Comparison of ENCODE assay signal across 24 cellular contexts in genomic region chr10:29524720-29525119, GRCh38.
"Had no signal": no experiment of that assay in that cellular context is flagged by ENCODE, and none has a peak within 500 bp of the region (broad histone marks: within the 10 kb centered on the region; RNA-seq: fewer than 3 reads in every experiment).

No MANE protein-coding gene starts in this region.

- H3K27me3 Mint-ChIP-seq: activated B cell treated with CpG ODN at 0.5 μM for 24 hours; activated CD4-positive, alpha-beta memory T cell treated with anti-CD3 and anti-CD28 coated beads, Interleukin-2, amount 10 ng/mL, durations not matched to agents 7 days and 5 days; activated CD8-positive, alpha-beta memory T cell treated with anti-CD3 and anti-CD28 coated beads, Interleukin-2, amount 10 ng/mL, durations not matched to agents 7 days and 5 days; activated naive CD8-positive, alpha-beta T cell treated with anti-CD3 and anti-CD28 coated beads, Interleukin-2, amount 50 U/mL, for 24 hours; stimulated activated naive CD8-positive, alpha-beta T cell treated with anti-CD3 and anti-CD28 coated beads, Interleukin-15, Interleukin-2, amounts not matched to agents 100 ng/mL and 50 ng/mL, for 24 hours had no signal

- H3K4me3 ChIP-seq: dorsolateral prefrontal cortex, lung, neural progenitor cell, tibial artery had no signal

- H3K9me3 ChIP-seq: tibial artery had no signal

- H3K9ac ChIP-seq: neural progenitor cell had no signal

- H3K4me1 Mint-ChIP-seq: activated B cell treated with CpG ODN at 0.5 μM for 24 hours; activated naive CD8-positive, alpha-beta T cell treated with anti-CD3 and anti-CD28 coated beads, Interleukin-2, amount 50 U/mL, for 24 hours had no signal

- ATAC-seq: activated CD8-positive, alpha-beta memory T cell treated with anti-CD3 and anti-CD28 coated beads, Interleukin-2, amount 10 ng/mL, durations not matched to agents 7 days and 5 days; activated naive CD8-positive, alpha-beta T cell treated with anti-CD3 and anti-CD28 coated beads, Interleukin-2, amount 50 U/mL, for 24 hours; left lobe of liver had no signal

- H3K27me3 ChIP-seq: brain microvascular endothelial cell, neural progenitor cell, tibial artery had no signal

- H3K27ac Mint-ChIP-seq: activated B cell treated with CpG ODN at 0.5 μM for 24 hours; activated CD4-positive, alpha-beta memory T cell treated with anti-CD3 and anti-CD28 coated beads, Interleukin-2, amount 10 ng/mL, durations not matched to agents 7 days and 5 days; activated CD8-positive, alpha-beta memory T cell treated with anti-CD3 and anti-CD28 coated beads, Interleukin-2, amount 10 ng/mL, durations not matched to agents 7 days and 5 days; activated naive CD8-positive, alpha-beta T cell treated with anti-CD3 and anti-CD28 coated beads, Interleukin-2, amount 50 U/mL, for 24 hours; neural progenitor cell; stimulated activated naive CD8-positive, alpha-beta T cell treated with anti-CD3 and anti-CD28 coated beads, Interleukin-15, Interleukin-2, amounts not matched to agents 100 ng/mL and 50 ng/mL, for 24 hours; T-helper 1 cell treated with Interleukin-12 subunit alpha and Interleukin-12 subunit beta and Interleukin-4 antibody, amounts not matched to agents 30 μg/mL and 1 μg/mL, for 36 hours had no signal

- H3K36me3 ChIP-seq: neural progenitor cell had no signal

- H3K36me3 Mint-ChIP-seq: activated CD8-positive, alpha-beta memory T cell treated with anti-CD3 and anti-CD28 coated beads, Interleukin-2, amount 10 ng/mL, durations not matched to agents 7 days and 5 days had no signal

- H3K27ac ChIP-seq: brain microvascular endothelial cell, dorsolateral prefrontal cortex, epithelial cell of prostate, neural progenitor cell, tibial artery had no signal

- H3K4me3 Mint-ChIP-seq: activated B cell treated with CpG ODN at 0.5 μM for 24 hours; activated CD4-positive, alpha-beta memory T cell treated with anti-CD3 and anti-CD28 coated beads, Interleukin-2, amount 10 ng/mL, durations not matched to agents 7 days and 5 days; activated CD8-positive, alpha-beta memory T cell treated with anti-CD3 and anti-CD28 coated beads, Interleukin-2, amount 10 ng/mL, durations not matched to agents 7 days and 5 days; activated naive CD8-positive, alpha-beta T cell treated with anti-CD3 and anti-CD28 coated beads, Interleukin-2, amount 50 U/mL, for 24 hours; neural progenitor cell; stimulated activated naive CD8-positive, alpha-beta T cell treated with anti-CD3 and anti-CD28 coated beads, Interleukin-15, Interleukin-2, amounts not matched to agents 100 ng/mL and 50 ng/mL, for 24 hours; T-helper 1 cell treated with Interleukin-12 subunit alpha and Interleukin-12 subunit beta and Interleukin-4 antibody, amounts not matched to agents 30 μg/mL and 1 μg/mL, for 36 hours had no signal

- H3K4me1 ChIP-seq: neural progenitor cell had no signal

- DNase-seq: activated B cell treated with CpG ODN at 0.5 μM for 24 hours; activated CD4-positive, alpha-beta memory T cell treated with anti-CD3 and anti-CD28 coated beads, Interleukin-2, amount 10 ng/mL, durations not matched to agents 7 days and 5 days; activated CD4-positive, alpha-beta T cell treated with anti-CD3 and anti-CD28 coated beads for 4 hours; activated CD8-positive, alpha-beta memory T cell treated with anti-CD3 and anti-CD28 coated beads, Interleukin-2, amount 10 ng/mL, durations not matched to agents 7 days and 5 days; activated gamma-delta T cell; activated naive CD4-positive, alpha-beta T cell treated with anti-CD3 and anti-CD28 coated beads, Interleukin-2, amount 50 U/mL, for 16 hours; activated naive CD8-positive, alpha-beta T cell treated with anti-CD3 and anti-CD28 coated beads, Interleukin-2, amount 50 U/mL, for 24 hours; activated T-cell treated with anti-CD3 and anti-CD28 coated beads for 4 hours; anterior cingulate cortex; brain microvascular endothelial cell; central memory CD4-positive, alpha-beta T cell; dorsolateral prefrontal cortex; kidney; retina; stimulated activated CD4-positive, alpha-beta T cell treated with anti-CD3 and anti-CD28 coated beads, Interleukin-12 subunit alpha, Interleukin-12 subunit beta, amount 100 ng/mL, for 4 hours; stimulated activated CD4-positive, alpha-beta T cell treated with anti-CD3 and anti-CD28 coated beads, Interleukin-4, amount 100 ng/mL, for 4 hours; T1000; tibial artery had no signal

- H3K9me3 Mint-ChIP-seq: activated B cell treated with CpG ODN at 0.5 μM for 24 hours; activated CD4-positive, alpha-beta memory T cell treated with anti-CD3 and anti-CD28 coated beads, Interleukin-2, amount 10 ng/mL, durations not matched to agents 7 days and 5 days; activated naive CD8-positive, alpha-beta T cell treated with anti-CD3 and anti-CD28 coated beads, Interleukin-2, amount 50 U/mL, for 24 hours; neural progenitor cell; stimulated activated naive CD8-positive, alpha-beta T cell treated with anti-CD3 and anti-CD28 coated beads, Interleukin-15, Interleukin-2, amounts not matched to agents 100 ng/mL and 50 ng/mL, for 24 hours; T-helper 1 cell treated with Interleukin-12 subunit alpha and Interleukin-12 subunit beta and Interleukin-4 antibody, amounts not matched to agents 30 μg/mL and 1 μg/mL, for 36 hours had no signal
